7 cellular contexts compared by ENCODE assay signal in genomic region chr3:45035441-45036301, GRCh38. TPM values are rescaled to one million over a fixed set of nuclear protein-coding genes. Genes with fewer than 3 reads are reported as not detected.
DNase-seq lines count a peak whose midpoint lies in the region; ATAC-seq and TF ChIP-seq lines count a peak whose summit lies in the region.

No MANE protein-coding gene starts in this region.

- ATAC-seq in GM19023 (IDR thresholded peaks at IDR 0.05; ENCODE audit: unreplicated experiment) (no peak), HG03469 (IDR thresholded peaks at IDR 0.05; ENCODE audit: unreplicated experiment) (no peak)

- peak overlapping the region; percentile 39 to 45 for H3K27ac ChIP-seq in ascending aorta

- H3K9me3 ChIP-seq in ascending aorta (no peaks in the 10 kb centered on the region), iPS-18c (ENCODE audit: control insufficient read depth, insufficient read depth, low read length) (no peaks in the 10 kb centered on the region)

- TF ChIP-seq CTCF in NB4 (IDR thresholded peaks at IDR 0.05; ENCODE audit: low read depth, low read length): no peak
- TF ChIP-seq CTCF in ascending aorta (IDR thresholded peaks at IDR 0.05): no peak

- H3K36me3 ChIP-seq in ascending aorta: no peaks in the 10 kb centered on the region

- no peak for TF ChIP-seq POLR2A in NB4 (IDR thresholded peaks at IDR 0.05; ENCODE audit: extremely low read depth, insufficient read length)

- H3K27me3 ChIP-seq in ascending aorta: no peaks in the 10 kb centered on the region

- intact Hi-C loops in ascending aorta (cut with DNase I): loop anchor here (2.0 kb wide), 1 partner anchor 463 kb away; no protein-coding TSS in a partner anchor

- peaks cover 6 to 15% of the 10 kb centered on the region in 2 donors for H3K4me1 ChIP-seq in ascending aorta

- H3K4me3 ChIP-seq in NB4 (ENCODE audit: low read depth, low read length) (peak overlapping the region; percentile 10), ascending aorta (peak overlapping the region; percentile 41 to 63), iPS-18c (ENCODE audit: insufficient read depth, low read depth, low read length) (peak overlapping the region; percentile 11; the same call in 1 of the 2 replicates)

- DNase-seq in NB4 (ENCODE audit: low read depth): peak; percentile 43
- no peak for DNase-seq in ascending aorta (ENCODE audit: low spot score in 2 of 2)
- peak; percentile 52 for DNase-seq in stimulated activated CD4-positive, alpha-beta T cell treated with anti-CD3 and anti-CD28 coated beads, Interleukin-15, amount 100 ng/mL, for 24 hours
- DNase-seq in amniotic stem cell (lab: John Stamatoyannopoulos, UW): no peak

RNA-seq across cellular contexts. Expression of gene CLEC3B, which starts 9.6 kb away (rescaled TPM):
- total RNA-seq in ascending aorta: 130 TPM

RNA-seq across cellular contexts. Expression of gene EXOSC7, which starts 59.6 kb away (rescaled TPM):
- 51.2 TPM for total RNA-seq in ascending aorta

RNA-seq across cellular contexts. Expression of gene ZDHHC3, which starts 59.7 kb away (rescaled TPM):
- total RNA-seq in ascending aorta: 67.8 TPM

Comparison
In these comparisons a context has a peak if more than half of its experiments do, and no peak if none do; other contexts are left out.
1. DNase-seq: peak in NB4 (single experiment) and stimulated activated CD4-positive, alpha-beta T cell treated with anti-CD3 and anti-CD28 coated beads, Interleukin-15, amount 100 ng/mL, for 24 hours (single experiment); none in ascending aorta (0 of 2) and amniotic stem cell (single experiment).
2. Peak in every context shown above with its lines, with median percentiles within 50 percentile points of each other: H3K4me3 ChIP-seq.